In genomic region chr12:43805857-43806736, GRCh38 we compare ENCODE assay signal across 1 cellular context.
TF ChIP-seq lines count a peak whose summit lies in the region.

TSS of gene TWF1 (minus strand) at chr12:43806317. CDS start at chr12:43806245, 72 bp downstream.

TF ChIP-seq in GM23338, 12 proteins besides CTCF, POLR2A, EP300 and RAD21 (continued from another document):
- TF ChIP-seq, protein P1, sequence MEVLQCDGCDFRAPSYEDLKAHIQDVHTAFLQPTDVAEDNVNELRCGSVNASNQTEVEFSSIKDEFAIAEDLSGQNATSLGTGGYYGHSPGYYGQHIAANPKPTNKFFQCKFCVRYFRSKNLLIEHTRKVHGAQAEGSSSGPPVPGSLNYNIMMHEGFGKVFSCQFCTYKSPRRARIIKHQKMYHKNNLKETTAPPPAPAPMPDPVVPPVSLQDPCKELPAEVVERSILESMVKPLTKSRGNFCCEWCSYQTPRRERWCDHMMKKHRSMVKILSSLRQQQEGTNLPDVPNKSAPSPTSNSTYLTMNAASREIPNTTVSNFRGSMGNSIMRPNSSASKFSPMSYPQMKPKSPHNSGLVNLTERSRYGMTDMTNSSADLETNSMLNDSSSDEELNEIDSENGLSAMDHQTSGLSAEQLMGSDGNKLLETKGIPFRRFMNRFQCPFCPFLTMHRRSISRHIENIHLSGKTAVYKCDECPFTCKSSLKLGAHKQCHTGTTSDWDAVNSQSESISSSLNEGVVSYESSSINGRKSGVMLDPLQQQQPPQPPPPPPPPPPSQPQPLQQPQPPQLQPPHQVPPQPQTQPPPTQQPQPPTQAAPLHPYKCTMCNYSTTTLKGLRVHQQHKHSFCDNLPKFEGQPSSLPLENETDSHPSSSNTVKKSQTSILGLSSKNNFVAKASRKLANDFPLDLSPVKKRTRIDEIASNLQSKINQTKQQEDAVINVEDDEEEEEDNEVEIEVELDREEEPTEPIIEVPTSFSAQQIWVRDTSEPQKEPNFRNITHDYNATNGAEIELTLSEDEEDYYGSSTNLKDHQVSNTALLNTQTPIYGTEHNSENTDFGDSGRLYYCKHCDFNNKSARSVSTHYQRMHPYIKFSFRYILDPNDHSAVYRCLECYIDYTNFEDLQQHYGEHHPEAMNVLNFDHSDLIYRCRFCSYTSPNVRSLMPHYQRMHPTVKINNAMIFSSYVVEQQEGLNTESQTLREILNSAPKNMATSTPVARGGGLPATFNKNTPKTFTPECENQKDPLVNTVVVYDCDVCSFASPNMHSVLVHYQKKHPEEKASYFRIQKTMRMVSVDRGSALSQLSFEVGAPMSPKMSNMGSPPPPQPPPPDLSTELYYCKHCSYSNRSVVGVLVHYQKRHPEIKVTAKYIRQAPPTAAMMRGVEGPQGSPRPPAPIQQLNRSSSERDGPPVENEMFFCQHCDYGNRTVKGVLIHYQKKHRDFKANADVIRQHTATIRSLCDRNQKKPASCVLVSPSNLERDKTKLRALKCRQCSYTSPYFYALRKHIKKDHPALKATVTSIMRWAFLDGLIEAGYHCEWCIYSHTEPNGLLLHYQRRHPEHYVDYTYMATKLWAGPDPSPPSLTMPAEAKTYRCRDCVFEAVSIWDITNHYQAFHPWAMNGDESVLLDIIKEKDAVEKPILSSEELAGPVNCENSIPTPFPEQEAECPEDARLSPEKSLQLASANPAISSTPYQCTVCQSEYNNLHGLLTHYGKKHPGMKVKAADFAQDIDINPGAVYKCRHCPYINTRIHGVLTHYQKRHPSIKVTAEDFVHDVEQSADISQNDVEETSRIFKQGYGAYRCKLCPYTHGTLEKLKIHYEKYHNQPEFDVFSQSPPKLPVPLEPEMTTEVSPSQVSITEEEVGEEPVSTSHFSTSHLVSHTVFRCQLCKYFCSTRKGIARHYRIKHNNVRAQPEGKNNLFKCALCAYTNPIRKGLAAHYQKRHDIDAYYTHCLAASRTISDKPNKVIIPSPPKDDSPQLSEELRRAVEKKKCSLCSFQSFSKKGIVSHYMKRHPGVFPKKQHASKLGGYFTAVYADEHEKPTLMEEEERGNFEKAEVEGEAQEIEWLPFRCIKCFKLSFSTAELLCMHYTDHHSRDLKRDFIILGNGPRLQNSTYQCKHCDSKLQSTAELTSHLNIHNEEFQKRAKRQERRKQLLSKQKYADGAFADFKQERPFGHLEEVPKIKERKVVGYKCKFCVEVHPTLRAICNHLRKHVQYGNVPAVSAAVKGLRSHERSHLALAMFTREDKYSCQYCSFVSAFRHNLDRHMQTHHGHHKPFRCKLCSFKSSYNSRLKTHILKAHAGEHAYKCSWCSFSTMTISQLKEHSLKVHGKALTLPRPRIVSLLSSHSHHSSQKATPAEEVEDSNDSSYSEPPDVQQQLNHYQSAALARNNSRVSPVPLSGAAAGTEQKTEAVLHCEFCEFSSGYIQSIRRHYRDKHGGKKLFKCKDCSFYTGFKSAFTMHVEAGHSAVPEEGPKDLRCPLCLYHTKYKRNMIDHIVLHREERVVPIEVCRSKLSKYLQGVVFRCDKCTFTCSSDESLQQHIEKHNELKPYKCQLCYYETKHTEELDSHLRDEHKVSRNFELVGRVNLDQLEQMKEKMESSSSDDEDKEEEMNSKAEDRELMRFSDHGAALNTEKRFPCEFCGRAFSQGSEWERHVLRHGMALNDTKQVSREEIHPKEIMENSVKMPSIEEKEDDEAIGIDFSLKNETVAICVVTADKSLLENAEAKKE (CRISPR knock-in tag; IDR thresholded peaks at IDR 0.05) = no peak
- no peak for TF ChIP-seq EZH2phosphoT487 (IDR thresholded peaks at IDR 0.05; ENCODE audit: unreplicated experiment)
- TF ChIP-seq NANOG (IDR thresholded peaks at IDR 0.05; ENCODE audit: borderline replicate concordance) = no peak
